Comparison of ENCODE assay signal across 13 cellular contexts in the genomic region with DNA sequence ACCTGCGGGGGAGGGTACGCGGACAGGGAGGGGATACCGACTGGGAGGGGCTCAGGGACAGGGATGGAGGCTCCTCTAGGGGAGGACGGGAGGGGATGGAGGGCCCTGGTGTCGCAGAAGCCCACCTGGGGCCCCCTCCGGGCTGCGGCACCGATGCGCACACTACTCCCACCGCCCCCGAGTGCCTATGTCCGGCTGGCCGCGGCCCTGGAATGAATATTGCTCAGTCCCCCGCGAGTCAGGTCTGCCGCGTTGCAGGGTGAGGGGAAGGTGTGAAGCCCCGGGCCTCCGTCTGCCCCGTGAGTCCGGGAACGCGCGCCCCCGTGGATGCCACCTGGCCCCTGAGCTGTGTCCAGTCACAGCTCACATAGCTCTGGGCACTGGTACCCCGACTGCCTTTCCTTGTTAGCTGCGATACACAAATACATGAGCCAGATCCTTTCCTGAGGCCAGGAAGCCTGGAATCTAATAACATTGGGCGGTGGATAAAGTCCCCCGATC. TPM values are rescaled to one million over a fixed set of nuclear protein-coding genes. Genes with fewer than 3 reads are reported as not detected.
DNase-seq lines count a peak whose midpoint lies in the region; ATAC-seq, FAIRE-seq and TF ChIP-seq lines count a peak whose summit lies in the region.
"Had no signal": no experiment of that assay in that cellular context is flagged by ENCODE, and none has a peak within 500 bp of the region (broad histone marks: within the 10 kb centered on the region; RNA-seq: fewer than 3 reads in every experiment).

No MANE protein-coding gene starts in this region.

- no peaks in the 10 kb centered on the region for H3K9me3 Mint-ChIP-seq in activated CD4-positive, alpha-beta T cell treated with anti-CD3 and anti-CD28 coated beads for 36 hours (ENCODE audit: low read depth)
- peaks cover 2% of the 10 kb centered on the region for H3K9me3 Mint-ChIP-seq in glutamatergic neuron (ENCODE audit: unreplicated experiment)

- POLR2A ChIA-PET in activated CD4-positive, alpha-beta T cell treated with anti-CD3 and anti-CD28 coated beads for 36 hours (lab: Charles Lee) = no interaction called here

- no peak for ATAC-seq in activated CD4-positive, alpha-beta T cell treated with anti-CD3 and anti-CD28 coated beads for 36 hours
- ATAC-seq: activated CD8-positive, alpha-beta memory T cell treated with anti-CD3 and anti-CD28 coated beads, Interleukin-2, amount 10 ng/mL, durations not matched to agents 7 days and 5 days had no signal

- no peaks in the 10 kb centered on the region for H3K79me1 ChIP-seq in trophoblast cell (ENCODE audit: low read length)

- no peak overlapping the region for H3K4ac ChIP-seq in trophoblast cell (ENCODE audit: low read depth, low read length)

- FAIRE-seq in small intestine (lab: Jason Lieb, UNC) = no peak

- no peaks in the 10 kb centered on the region for H3K36me3 ChIP-seq in small intestine (ENCODE audit: control insufficient read depth in 2 of 2, insufficient read depth in 2 of 2, low read length in 2 of 2)
- no peaks in the 10 kb centered on the region for H3K36me3 ChIP-seq in trophoblast cell (ENCODE audit: control insufficient read depth in 1 of 2, insufficient read depth in 2 of 2, low read length in 2 of 2)
- H3K36me3 ChIP-seq: BLaER1, gastroesophageal sphincter had no signal

- no peak overlapping the region for H2AFZ ChIP-seq in trophoblast cell (ENCODE audit: insufficient read depth, low read length, poor library complexity)

- H2BK5ac ChIP-seq in trophoblast cell (ENCODE audit: low read depth, low read length, poor library complexity) = no peak overlapping the region

- H3K27me3 ChIP-seq in small intestine (ENCODE audit: control insufficient read depth in 2 of 2, insufficient read depth in 2 of 2, low read length in 2 of 2) (peaks cover 0 to 13% of the 10 kb centered on the region in 2 donors), trophoblast cell (ENCODE audit: insufficient read depth, low read length) (no peaks in the 10 kb centered on the region)
- H3K27me3 ChIP-seq: BLaER1 had no signal

- H3K4me3 ChIP-seq in small intestine (ENCODE audit: low read depth in 1 of 2, low read length in 2 of 2) (peak overlapping the region; percentile 66 to 77), trophoblast cell (ENCODE audit: low read depth, low read length) (no peak overlapping the region)
- H3K4me3 ChIP-seq: BLaER1 had no signal

- DNase-seq in activated CD4-positive, alpha-beta T cell treated with anti-CD3 and anti-CD28 coated beads for 36 hours = no peak
- no peak for DNase-seq in activated CD4-positive, alpha-beta T cell treated with anti-CD3 and anti-CD28 coated beads for 1 hour
- DNase-seq in glutamatergic neuron = peak; percentile 39
- peak; percentile 24 for DNase-seq in small intestine
- no peak for DNase-seq in trophoblast cell
- DNase-seq in NCI-H226 = no peak
- DNase-seq in NCI-H82 treated with DMSO at 0.1 percent for 48 hours (lab: John Stamatoyannopoulos, UW; ENCODE audit: unreplicated experiment) = no peak
- DNase-seq: activated CD8-positive, alpha-beta memory T cell treated with anti-CD3 and anti-CD28 coated beads, Interleukin-2, amount 10 ng/mL, durations not matched to agents 7 days and 5 days had no signal

- TF ChIP-seq CTCF in glutamatergic neuron (IDR thresholded peaks at IDR 0.05; ENCODE audit: partially characterized antibody, unreplicated experiment) = no peak

- no peak overlapping the region for H2AK5ac ChIP-seq in trophoblast cell (ENCODE audit: low read length)

- no peak overlapping the region for H2BK12ac ChIP-seq in trophoblast cell (ENCODE audit: low read length)

- peaks cover 18% of the 10 kb centered on the region for H3K4me1 Mint-ChIP-seq in activated CD4-positive, alpha-beta T cell treated with anti-CD3 and anti-CD28 coated beads for 36 hours
- peaks cover 2% of the 10 kb centered on the region for H3K4me1 Mint-ChIP-seq in glutamatergic neuron (ENCODE audit: low read depth, unreplicated experiment)

- no peak overlapping the region for H4K91ac ChIP-seq in trophoblast cell (ENCODE audit: low read depth, low read length)

- peak overlapping the region; percentile 4 for H3K27ac ChIP-seq in angular gyrus (ENCODE audit: low read depth, low read length)
- H3K27ac ChIP-seq in small intestine (ENCODE audit: low read depth in 1 of 2, low read length in 1 of 2) = peak overlapping the region; percentile 83 to 86
- H3K27ac ChIP-seq in trophoblast cell (ENCODE audit: low read depth, low read length) = no peak overlapping the region
- H3K27ac ChIP-seq: BLaER1, gastroesophageal sphincter had no signal

- no peak overlapping the region for H3K9ac ChIP-seq in trophoblast cell (ENCODE audit: low read length)
- H3K9ac ChIP-seq: BLaER1 had no signal

- H4K8ac ChIP-seq in trophoblast cell (ENCODE audit: low read depth, low read length) = no peak overlapping the region

- WGBS in small intestine, 3 donors = 6 to 10% (median 6%) methylated on average over 25 to 31 of the region's 31 CpGs
- no CpG with 5 or more reads among the region's 31 CpGs for WGBS in trophoblast cell (ENCODE audit: extremely low coverage, insufficient coverage, insufficient read length)

- peaks cover 61% of the 10 kb centered on the region for H3K27me3 Mint-ChIP-seq in activated CD4-positive, alpha-beta T cell treated with anti-CD3 and anti-CD28 coated beads for 36 hours
- peaks cover 8% of the 10 kb centered on the region for H3K27me3 Mint-ChIP-seq in glutamatergic neuron (ENCODE audit: unreplicated experiment)

- H3K4me2 ChIP-seq in trophoblast cell (ENCODE audit: low read length) = no peak overlapping the region
- H3K4me2 ChIP-seq: BLaER1 had no signal

- intact Hi-C loops in activated CD4-positive, alpha-beta T cell treated with anti-CD3 and anti-CD28 coated beads for 36 hours (cut with DNase I, micrococcal nuclease) = no loop called here

- CTCF ChIA-PET in activated CD4-positive, alpha-beta T cell treated with anti-CD3 and anti-CD28 coated beads for 36 hours (lab: Charles Lee) = interaction anchor here (0.6 kb wide), 1 partner anchor 161 kb away, joined by 3 read pairs; no protein-coding TSS in a partner anchor

- no peak overlapping the region for H3K27ac Mint-ChIP-seq in activated CD4-positive, alpha-beta T cell treated with anti-CD3 and anti-CD28 coated beads for 36 hours
- H3K27ac Mint-ChIP-seq in glutamatergic neuron (ENCODE audit: unreplicated experiment) = no peak overlapping the region
- H3K27ac Mint-ChIP-seq: activated CD8-positive, alpha-beta memory T cell treated with anti-CD3 and anti-CD28 coated beads, Interleukin-2, amount 10 ng/mL, durations not matched to agents 7 days and 5 days had no signal

- H3K23ac ChIP-seq in trophoblast cell (ENCODE audit: low read length) = no peak overlapping the region

- no peak overlapping the region for H3K18ac ChIP-seq in trophoblast cell (ENCODE audit: low read length)

- no peak overlapping the region for H2BK120ac ChIP-seq in trophoblast cell (ENCODE audit: insufficient read depth, low read length, poor library complexity)

- H3K36me3 Mint-ChIP-seq in activated CD4-positive, alpha-beta T cell treated with anti-CD3 and anti-CD28 coated beads for 36 hours (ENCODE audit: low read depth) = no peaks in the 10 kb centered on the region
- H3K36me3 Mint-ChIP-seq in glutamatergic neuron (ENCODE audit: unreplicated experiment) = no peaks in the 10 kb centered on the region

- no peak overlapping the region for H4K12ac ChIP-seq in trophoblast cell (ENCODE audit: low read depth, low read length)

- H3K4me3 Mint-ChIP-seq in activated CD4-positive, alpha-beta T cell treated with anti-CD3 and anti-CD28 coated beads for 36 hours = peak overlapping the region; percentile 6
- peak overlapping the region; percentile 74 for H3K4me3 Mint-ChIP-seq in glutamatergic neuron (ENCODE audit: unreplicated experiment)
- H3K4me3 Mint-ChIP-seq: activated CD8-positive, alpha-beta memory T cell treated with anti-CD3 and anti-CD28 coated beads, Interleukin-2, amount 10 ng/mL, durations not matched to agents 7 days and 5 days had no signal

- H3K14ac ChIP-seq in trophoblast cell (ENCODE audit: low read length) = no peak overlapping the region

- no peaks in the 10 kb centered on the region for H3K9me3 ChIP-seq in small intestine (ENCODE audit: control insufficient read depth, low read depth)
- H3K9me3 ChIP-seq in trophoblast cell (ENCODE audit: insufficient read depth, low read depth, low read length) = no peaks in the 10 kb centered on the region
- H3K9me3 ChIP-seq: gastroesophageal sphincter had no signal

- H3K79me2 ChIP-seq in trophoblast cell (ENCODE audit: control insufficient read depth, insufficient read depth, low read length, poor library complexity) = no peaks in the 10 kb centered on the region

- H3K4me1 ChIP-seq in small intestine (ENCODE audit: control insufficient read depth in 2 of 2, insufficient read depth in 1 of 2, low read depth in 1 of 2, low read length in 1 of 2) (no peaks in the 10 kb centered on the region), trophoblast cell (ENCODE audit: control insufficient read depth in 1 of 2, insufficient read depth in 2 of 2, low read length in 2 of 2) (no peaks in the 10 kb centered on the region)
- H3K4me1 ChIP-seq: BLaER1 had no signal

RNA-seq across cellular contexts. Expression of gene PRSS3, which starts 44.5 kb away (rescaled TPM):
- total RNA-seq in activated CD4-positive, alpha-beta T cell treated with anti-CD3 and anti-CD28 coated beads for 36 hours = not detected
- not detected for total RNA-seq in glutamatergic neuron (ENCODE audit: unreplicated experiment)
- 100 to 1,000 TPM; 147 to 505 (median 430) TPM for polyA plus RNA-seq in small intestine
- polyA plus RNA-seq in trophoblast cell (2013) = not detected in 2 replicates
- total RNA-seq: activated CD8-positive, alpha-beta memory T cell treated with anti-CD3 and anti-CD28 coated beads, Interleukin-2, amount 10 ng/mL, durations not matched to agents 7 days and 5 days; LHCN-M2; Right ventricle myocardium inferior had no signal

Comparison
In these comparisons a context has a peak if more than half of its experiments do, and no peak if none do; other contexts are left out.
1. DNase-seq: peak in glutamatergic neuron (single experiment) and small intestine (single experiment); none in activated CD4-positive, alpha-beta T cell treated with anti-CD3 and anti-CD28 coated beads for 36 hours (single experiment), activated CD4-positive, alpha-beta T cell treated with anti-CD3 and anti-CD28 coated beads for 1 hour (single experiment), trophoblast cell (0 of 2), NCI-H226 (single experiment) and NCI-H82 treated with DMSO at 0.1 percent for 48 hours (single experiment).